Comparison of ENCODE assay signal across 8 cellular contexts in genomic region chr15:64460206-64460736, GRCh38. TPM values are rescaled to one million over a fixed set of nuclear protein-coding genes. Genes with fewer than 3 reads are reported as not detected.
DNase-seq lines count a peak whose midpoint lies in the region; ATAC-seq and TF ChIP-seq lines count a peak whose summit lies in the region.

A gene with protein sequence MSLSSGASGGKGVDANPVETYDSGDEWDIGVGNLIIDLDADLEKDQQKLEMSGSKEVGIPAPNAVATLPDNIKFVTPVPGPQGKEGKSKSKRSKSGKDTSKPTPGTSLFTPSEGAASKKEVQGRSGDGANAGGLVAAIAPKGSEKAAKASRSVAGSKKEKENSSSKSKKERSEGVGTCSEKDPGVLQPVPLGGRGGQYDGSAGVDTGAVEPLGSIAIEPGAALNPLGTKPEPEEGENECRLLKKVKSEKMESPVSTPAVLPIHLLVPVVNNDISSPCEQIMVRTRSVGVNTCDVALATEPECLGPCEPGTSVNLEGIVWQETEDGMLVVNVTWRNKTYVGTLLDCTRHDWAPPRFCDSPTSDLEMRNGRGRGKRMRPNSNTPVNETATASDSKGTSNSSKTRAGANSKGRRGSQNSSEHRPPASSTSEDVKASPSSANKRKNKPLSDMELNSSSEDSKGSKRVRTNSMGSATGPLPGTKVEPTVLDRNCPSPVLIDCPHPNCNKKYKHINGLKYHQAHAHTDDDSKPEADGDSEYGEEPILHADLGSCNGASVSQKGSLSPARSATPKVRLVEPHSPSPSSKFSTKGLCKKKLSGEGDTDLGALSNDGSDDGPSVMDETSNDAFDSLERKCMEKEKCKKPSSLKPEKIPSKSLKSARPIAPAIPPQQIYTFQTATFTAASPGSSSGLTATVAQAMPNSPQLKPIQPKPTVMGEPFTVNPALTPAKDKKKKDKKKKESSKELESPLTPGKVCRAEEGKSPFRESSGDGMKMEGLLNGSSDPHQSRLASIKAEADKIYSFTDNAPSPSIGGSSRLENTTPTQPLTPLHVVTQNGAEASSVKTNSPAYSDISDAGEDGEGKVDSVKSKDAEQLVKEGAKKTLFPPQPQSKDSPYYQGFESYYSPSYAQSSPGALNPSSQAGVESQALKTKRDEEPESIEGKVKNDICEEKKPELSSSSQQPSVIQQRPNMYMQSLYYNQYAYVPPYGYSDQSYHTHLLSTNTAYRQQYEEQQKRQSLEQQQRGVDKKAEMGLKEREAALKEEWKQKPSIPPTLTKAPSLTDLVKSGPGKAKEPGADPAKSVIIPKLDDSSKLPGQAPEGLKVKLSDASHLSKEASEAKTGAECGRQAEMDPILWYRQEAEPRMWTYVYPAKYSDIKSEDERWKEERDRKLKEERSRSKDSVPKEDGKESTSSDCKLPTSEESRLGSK (N-terminal part only) (plus strand): TSS chr15:64460578. CDS start chr15:64499420, 38,842 bp downstream.

- TF ChIP-seq CTCF in RWPE1 (conservative IDR thresholded peaks at IDR 0.05; ENCODE audit: low read depth): no peak

- H3K36me3 Mint-ChIP-seq in CD4-positive, alpha-beta memory T cell: peaks cover 6 to 16% of the 10 kb centered on the region in 2 donors
- H3K36me3 Mint-ChIP-seq in naive thymus-derived CD8-positive, alpha-beta T cell: peaks cover 0 to 4% (median 0%) of the 10 kb centered on the region in 3 donors
- no peaks in the 10 kb centered on the region for H3K36me3 Mint-ChIP-seq in stimulated activated memory B cell treated with anti-CD40 and anti-IgM and Interleukin-4, amounts not matched to agents 10 μg/mL and 1 μg/mL and 100 μg/mL, for 72 hours

- peaks cover 48% of the 10 kb centered on the region for H3K4me1 ChIP-seq in CD4-positive, alpha-beta memory T cell (ENCODE audit: insufficient read depth, low read length)

- H3K27ac ChIP-seq in CD4-positive, alpha-beta memory T cell (ENCODE audit: low read depth, low read length): peak within 1 kb of the TSS; percentile 60
- H3K27ac ChIP-seq in KOPT-K1 (ENCODE audit: low read depth, low read length, poor library complexity, severe bottlenecking): peak within 1 kb of the TSS; percentile 70
- H3K27ac ChIP-seq in RWPE1: peak within 1 kb of the TSS; percentile 95

- CTCF ChIA-PET in CD4-positive, alpha-beta memory T cell (lab: Charles Lee; ENCODE audit: partially characterized antibody): interaction anchor here (0.9 to 1.9 kb wide), 5 partner anchors 30 to 193 kb away, joined by 3 to 11 read pairs (median 4); partner anchors contain the start of gene TRIP4
- CTCF ChIA-PET in RWPE1 (lab: Yijun Ruan, JAX): interaction anchor here (0.6 to 1.2 kb wide), 4 partner anchors 10 to 388 kb away, joined by 3 to 5 read pairs (median 3); no protein-coding TSS in a partner anchor

- peak within 1 kb of the TSS; percentile 91 to 96 (median 94) for H3K4me3 Mint-ChIP-seq in CD4-positive, alpha-beta memory T cell
- peak within 1 kb of the TSS; percentile 81 to 97 (median 94) for H3K4me3 Mint-ChIP-seq in naive thymus-derived CD8-positive, alpha-beta T cell
- peak within 1 kb of the TSS; percentile 90 for H3K4me3 Mint-ChIP-seq in stimulated activated memory B cell treated with anti-CD40 and anti-IgM and Interleukin-4, amounts not matched to agents 10 μg/mL and 1 μg/mL and 100 μg/mL, for 72 hours

- no peaks in the 10 kb centered on the region for H3K27me3 Mint-ChIP-seq in CD4-positive, alpha-beta memory T cell
- H3K27me3 Mint-ChIP-seq in naive thymus-derived CD8-positive, alpha-beta T cell: no peaks in the 10 kb centered on the region
- no peaks in the 10 kb centered on the region for H3K27me3 Mint-ChIP-seq in stimulated activated memory B cell treated with anti-CD40 and anti-IgM and Interleukin-4, amounts not matched to agents 10 μg/mL and 1 μg/mL and 100 μg/mL, for 72 hours

- peak within 1 kb of the TSS; percentile 87 to 96 (median 95) for H3K27ac Mint-ChIP-seq in CD4-positive, alpha-beta memory T cell
- peak within 1 kb of the TSS; percentile 76 to 97 (median 94) for H3K27ac Mint-ChIP-seq in naive thymus-derived CD8-positive, alpha-beta T cell
- peak within 1 kb of the TSS; percentile 85 for H3K27ac Mint-ChIP-seq in stimulated activated memory B cell treated with anti-CD40 and anti-IgM and Interleukin-4, amounts not matched to agents 10 μg/mL and 1 μg/mL and 100 μg/mL, for 72 hours

- peak; percentile 83 to 90 (median 85) for DNase-seq in CD4-positive, alpha-beta memory T cell
- DNase-seq in RWPE1 (ENCODE audit: low spot score) (peak; percentile 98), fibroblast of peridontal ligament (ENCODE audit: extremely low read depth) (peak; percentile 93)
- peak; percentile 83 for DNase-seq in activated T-helper 9 cell treated with anti-CD3 and anti-CD28 coated beads, Interleukin-2, amount 50 U/mL, for 16 hours (ENCODE audit: low read depth)
- DNase-seq in naive thymus-derived CD8-positive, alpha-beta T cell: peak; percentile 73 to 93 (median 86)

- H3K4me1 Mint-ChIP-seq in CD4-positive, alpha-beta memory T cell: peaks cover 41 to 71% (median 54%) of the 10 kb centered on the region in 4 donors
- peaks cover 50 to 88% (median 85%) of the 10 kb centered on the region in 4 donors for H3K4me1 Mint-ChIP-seq in naive thymus-derived CD8-positive, alpha-beta T cell
- H3K4me1 Mint-ChIP-seq in stimulated activated memory B cell treated with anti-CD40 and anti-IgM and Interleukin-4, amounts not matched to agents 10 μg/mL and 1 μg/mL and 100 μg/mL, for 72 hours: peaks cover 60% of the 10 kb centered on the region

- ATAC-seq in GM21367 (IDR thresholded peaks at IDR 0.05; ENCODE audit: unreplicated experiment): peak; percentile 41
- ATAC-seq in naive thymus-derived CD8-positive, alpha-beta T cell: peak; percentile 65 to 70
- peak; percentile 86 for ATAC-seq in stimulated activated memory B cell treated with anti-CD40 and anti-IgM and Interleukin-4, amounts not matched to agents 10 μg/mL and 1 μg/mL and 100 μg/mL, for 72 hours

- H3K4me3 ChIP-seq in CD4-positive, alpha-beta memory T cell (ENCODE audit: low read length in 2 of 2): peak within 1 kb of the TSS; percentile 72 to 86

- H3K27me3 ChIP-seq in CD4-positive, alpha-beta memory T cell (ENCODE audit: insufficient read depth, low read length): no peaks in the 10 kb centered on the region

- no peaks in the 10 kb centered on the region for H3K9me3 ChIP-seq in CD4-positive, alpha-beta memory T cell (ENCODE audit: control insufficient read depth in 1 of 2, low read length in 2 of 2)
- no peaks in the 10 kb centered on the region for H3K9me3 ChIP-seq in KOPT-K1 (ENCODE audit: insufficient read depth, low read length, poor library complexity, severe bottlenecking)

- H3K9me3 Mint-ChIP-seq in CD4-positive, alpha-beta memory T cell: peaks cover 0 to 1% (median 0%) of the 10 kb centered on the region in 8 donors
- H3K9me3 Mint-ChIP-seq in naive thymus-derived CD8-positive, alpha-beta T cell: no peaks in the 10 kb centered on the region
- H3K9me3 Mint-ChIP-seq in stimulated activated memory B cell treated with anti-CD40 and anti-IgM and Interleukin-4, amounts not matched to agents 10 μg/mL and 1 μg/mL and 100 μg/mL, for 72 hours: no peaks in the 10 kb centered on the region

- H3K36me3 ChIP-seq in CD4-positive, alpha-beta memory T cell (ENCODE audit: insufficient read depth, low read length): no peaks in the 10 kb centered on the region
- no peaks in the 10 kb centered on the region for H3K36me3 ChIP-seq in KOPT-K1 (ENCODE audit: insufficient read depth, low read length)

- POLR2A ChIA-PET in CD4-positive, alpha-beta memory T cell (lab: Charles Lee; ENCODE audit: partially characterized antibody): interaction anchor here (0.8 to 3.6 kb wide), 15 partner anchors 8 to 443 kb away, joined by 3 to 32 read pairs (median 3); partner anchors contain the start of gene TRIP4
- POLR2A ChIA-PET in RWPE1 (lab: Yijun Ruan, JAX; ENCODE audit: low non-redundant PET): no interaction called here
- POLR2A ChIA-PET in naive thymus-derived CD8-positive, alpha-beta T cell (lab: Charles Lee): interaction anchor here (0.5 to 2.7 kb wide), 17 partner anchors 8 to 671 kb away, joined by 3 to 16 read pairs (median 5); no protein-coding TSS in a partner anchor

- intact Hi-C loops in CD4-positive, alpha-beta memory T cell (cut with micrococcal nuclease): loop anchor here (2.0 kb wide), 1 partner anchor 43 kb away; no protein-coding TSS in a partner anchor

RNA-seq across cellular contexts. Expression of the gene that starts here (rescaled TPM):
- 10 to 100 TPM; 53.7 to 56.9 TPM for total RNA-seq in CD4-positive, alpha-beta memory T cell
- polyA plus RNA-seq in CD4-positive, alpha-beta memory T cell: 10 to 100 TPM in 1 of 2 donors, 1 to 10 TPM in 1; 1.4 to 16.5 TPM
- total RNA-seq in naive thymus-derived CD8-positive, alpha-beta T cell: 10 to 100 TPM; 66.1 to 68.2 TPM
- polyA plus RNA-seq in naive thymus-derived CD8-positive, alpha-beta T cell: 10 to 100 TPM; 10.2 to 23.7 (median 13.5) TPM

Comparison
In these comparisons a context has a peak if more than half of its experiments do, and no peak if none do; other contexts are left out.
1. Peak in every context shown above with its lines: DNase-seq, ATAC-seq, H3K4me3 ChIP-seq and H3K27ac ChIP-seq.